In genomic region chr1:16206547-16207317, GRCh38 we compare ENCODE assay signal across 1 cellular context.
TF ChIP-seq lines count a peak whose summit lies in the region.

No MANE protein-coding gene starts in this region.

TF ChIP-seq in SK-N-SH, 30 proteins besides CTCF, POLR2A, EP300 and RAD21 (continued from another document):
- TF ChIP-seq ZBTB33 (IDR thresholded peaks at IDR 0.05; ENCODE audit: borderline replicate concordance, low read depth), result no peak
- TF ChIP-seq YY1 (IDR thresholded peaks at IDR 0.05; ENCODE audit: low read depth), result no peak
- no peak for TF ChIP-seq PBX3 (IDR thresholded peaks at IDR 0.05)
- no peak for TF ChIP-seq FOXM1 (IDR thresholded peaks at IDR 0.05; ENCODE audit: low read depth)
- no peak for TF ChIP-seq SMC3 (IDR thresholded peaks at IDR 0.05; ENCODE audit: low read depth, low read length)
- TF ChIP-seq EZH2phosphoT487 (IDR thresholded peaks at IDR 0.05; ENCODE audit: borderline replicate concordance, low read depth), result no peak
- TF ChIP-seq IRF3 (IDR thresholded peaks at IDR 0.05; ENCODE audit: low read depth, low read length), result no peak
- TF ChIP-seq FOXJ3 (CRISPR knock-in tag; IDR thresholded peaks at IDR 0.05), result no peak
- no peak; the same call in 1 of the 2 replicates for TF ChIP-seq USF1 (IDR thresholded peaks at IDR 0.05; ENCODE audit: borderline replicate concordance, low read depth)
- peak; percentile 89 for TF ChIP-seq MAX (IDR thresholded peaks at IDR 0.05; ENCODE audit: low read depth)
- TF ChIP-seq RXRA (IDR thresholded peaks at IDR 0.05; ENCODE audit: borderline replicate concordance, low read depth), result no peak
- no peak for TF ChIP-seq GATA2 (CRISPR knock-in tag; IDR thresholded peaks at IDR 0.05)
- peak; percentile 51 for TF ChIP-seq ELF1 (IDR thresholded peaks at IDR 0.05)
- no peak for TF ChIP-seq TCF12 (IDR thresholded peaks at IDR 0.05)
- TF ChIP-seq NRF1 (IDR thresholded peaks at IDR 0.05; ENCODE audit: low read depth, low read length), result no peak
- TF ChIP-seq FOSL2 (IDR thresholded peaks at IDR 0.05; ENCODE audit: borderline replicate concordance, low read depth), result no peak
- no peak for TF ChIP-seq RFX5 (IDR thresholded peaks at IDR 0.05; ENCODE audit: low read length)
- TF ChIP-seq USF2 (IDR thresholded peaks at IDR 0.05; ENCODE audit: borderline replicate concordance, low read depth, low read length), result no peak
- TF ChIP-seq GABPA (IDR thresholded peaks at IDR 0.05; ENCODE audit: low read depth), result no peak; the same call in 1 of the 2 replicates
- TF ChIP-seq JUND (IDR thresholded peaks at IDR 0.05), result no peak
- peak; percentile 38; the same call in 1 of the 2 replicates for TF ChIP-seq SIN3A (IDR thresholded peaks at IDR 0.05; ENCODE audit: borderline replicate concordance, low read depth, low read length)
- TF ChIP-seq MXI1 (IDR thresholded peaks at IDR 0.05; ENCODE audit: low read depth, low read length), result peak; percentile 58
- TF ChIP-seq CHD2 (IDR thresholded peaks at IDR 0.05; ENCODE audit: low read length, partially characterized antibody), result no peak
